Comparison of ENCODE assay signal across 8 cellular contexts in genomic region chr1:111516008-111516535, GRCh38. TPM values are rescaled to one million over a fixed set of nuclear protein-coding genes. Genes with fewer than 3 reads are reported as not detected.
A peak's percentile ranks its signal among the peaks of the same experiment; 100 is the strongest.
DNase-seq lines count a peak whose midpoint lies in the region; ATAC-seq, FAIRE-seq and TF ChIP-seq lines count a peak whose summit lies in the region.

No MANE protein-coding gene starts in this region.

- peak; percentile 79 for TF ChIP-seq CTCF in HFFc6 (IDR thresholded peaks at IDR 0.05)
- peak; percentile 9 for TF ChIP-seq CTCF in RWPE2 (IDR thresholded peaks at IDR 0.05; ENCODE audit: poor library complexity, severe bottlenecking)
- peak in 5 of 6 experiments; percentile 12 to 69 (median 48) for TF ChIP-seq CTCF in upper lobe of left lung (IDR thresholded peaks at IDR 0.05)
- TF ChIP-seq CTCF in D721Med (IDR thresholded peaks at IDR 0.05; ENCODE audit: insufficient read depth, missing control alignments) = no peak

- H3K4me3 Mint-ChIP-seq in HFFc6 = peak overlapping the region; percentile 83

- WGBS in upper lobe of left lung, 2 donors = 8 to 32% methylated on average over 11 of the region's 13 CpGs

- DNase-seq in Daoy (ENCODE audit: low read depth) (peak; percentile 65), HFFc6 (peak; percentile 53), RWPE2 (ENCODE audit: low spot score) (no peak), medulla oblongata (ENCODE audit: extremely low spot score) (peak; percentile 83), upper lobe of left lung (peak; percentile 71 to 77), D721Med (ENCODE audit: insufficient read length, low spot score) (no peak)

- H3K36me3 ChIP-seq in RWPE2 (ENCODE audit: low read depth) = no peaks in the 10 kb centered on the region
- H3K36me3 ChIP-seq in duodenal mucosa (ENCODE audit: control insufficient read depth in 1 of 2, insufficient read depth in 2 of 2, low read length in 2 of 2) = no peaks in the 10 kb centered on the region
- H3K36me3 ChIP-seq in upper lobe of left lung = no peaks in the 10 kb centered on the region

- H3K27me3 Mint-ChIP-seq in HFFc6 (ENCODE audit: insufficient read depth) = peaks cover 2% of the 10 kb centered on the region; the same call in 1 of the 2 replicates

- no peaks in the 10 kb centered on the region for H3K36me3 Mint-ChIP-seq in HFFc6 (ENCODE audit: low read depth)

- no peak for FAIRE-seq in D721Med (lab: Jason Lieb, UNC)

- peak in 2 of 4 donors; percentile 36 to 44 for TF ChIP-seq POLR2A in upper lobe of left lung (IDR thresholded peaks at IDR 0.05)

- H3K9me3 ChIP-seq in RWPE2 (ENCODE audit: severe bottlenecking) = no peaks in the 10 kb centered on the region
- no peaks in the 10 kb centered on the region for H3K9me3 ChIP-seq in duodenal mucosa (ENCODE audit: control insufficient read depth in 1 of 2, low read length in 2 of 2)
- H3K9me3 ChIP-seq in upper lobe of left lung = no peaks in the 10 kb centered on the region

- H3K9me3 Mint-ChIP-seq in HFFc6 = no peaks in the 10 kb centered on the region

- no peak overlapping the region for H3K4me3 ChIP-seq in RWPE2 (ENCODE audit: severe bottlenecking)
- H3K4me3 ChIP-seq in duodenal mucosa (ENCODE audit: low read depth in 1 of 2, low read length in 2 of 2) = peak overlapping the region; percentile 53 to 61
- H3K4me3 ChIP-seq in upper lobe of left lung = peak overlapping the region; percentile 6 to 48 (median 36)

- peak overlapping the region; percentile 84 for H3K27ac Mint-ChIP-seq in HFFc6

- TF ChIP-seq EP300 in upper lobe of left lung (IDR thresholded peaks at IDR 0.05) = no peak

- peaks cover 18% of the 10 kb centered on the region for H3K4me1 Mint-ChIP-seq in HFFc6 (ENCODE audit: low read depth)

- H3K27ac ChIP-seq in RWPE2 (ENCODE audit: poor library complexity, severe bottlenecking) = no peak overlapping the region
- H3K27ac ChIP-seq in duodenal mucosa (ENCODE audit: low read depth, low read length) = peak overlapping the region; percentile 65
- peak overlapping the region; percentile 74 to 92 (median 86) for H3K27ac ChIP-seq in upper lobe of left lung

- H3K27me3 ChIP-seq in RWPE2 (ENCODE audit: insufficient read depth, poor library complexity, severe bottlenecking) = no peaks in the 10 kb centered on the region
- no peaks in the 10 kb centered on the region for H3K27me3 ChIP-seq in duodenal mucosa (ENCODE audit: control insufficient read depth in 1 of 2, insufficient read depth in 2 of 2, low read length in 2 of 2)
- no peaks in the 10 kb centered on the region for H3K27me3 ChIP-seq in upper lobe of left lung

- peak overlapping the region in 1 of 2 donors; percentile 38 for H3K9ac ChIP-seq in duodenal mucosa (ENCODE audit: low read depth in 1 of 2, low read length in 2 of 2)

- H3K4me1 ChIP-seq in RWPE2 (ENCODE audit: insufficient read depth, poor library complexity, severe bottlenecking) (no peaks in the 10 kb centered on the region), duodenal mucosa (ENCODE audit: control insufficient read depth in 1 of 2, insufficient read depth in 2 of 2, low read length in 2 of 2) (peaks cover 20 to 22% of the 10 kb centered on the region in 2 donors), upper lobe of left lung (peaks cover 41 to 60% (median 47%) of the 10 kb centered on the region in 4 donors)

- ATAC-seq in RWPE2 (ENCODE audit: low read depth) (peak; percentile 36; the same call in 2 of the 3 replicates), upper lobe of left lung (ENCODE audit: low FRiP score in 2 of 2) (peak; percentile 74 to 77), GM18870 (IDR thresholded peaks at IDR 0.05; ENCODE audit: unreplicated experiment) (no peak)

RNA-seq across cellular contexts. Expression of gene ADORA3, which starts 12.6 kb away (rescaled TPM):
- not detected in 2 replicates for total RNA-seq in Daoy (2014; rRNA removed; shearing (Covaris generic))
- not detected for total RNA-seq in HFFc6 (2021; fragmentation: NEBNext Ultra II Directional; extraction: Animal tissue kit (Norgen Biotek cat#: 25700))
- 10 to 100 TPM in 1 of 6 donors, 1 to 10 TPM in 5; 2.1 to 10.0 (median 7.3) TPM for total RNA-seq in upper lobe of left lung

RNA-seq across cellular contexts. Expression of gene TMIGD3, which starts 12.6 kb away (rescaled TPM):
- total RNA-seq in Daoy (2014; rRNA removed; shearing (Covaris generic)) = not detected in 2 replicates
- total RNA-seq in HFFc6 (2021; fragmentation: NEBNext Ultra II Directional; extraction: Animal tissue kit (Norgen Biotek cat#: 25700)) = not detected
- 10 to 100 TPM in 1 of 6 donors, 1 to 10 TPM in 5; 2.0 to 36.7 (median 4.6) TPM for total RNA-seq in upper lobe of left lung

RNA-seq across cellular contexts. Expression of gene C1orf162, which starts 42.3 kb away (rescaled TPM):
- total RNA-seq in Daoy (2014; rRNA removed; shearing (Covaris generic)) = 0.11 TPM in 1 of 2 replicates, not detected in the other
- under 1 TPM in 2 of 6 experiments, not detected in 4; 0.33 to 0.52 TPM for total RNA-seq in HFFc6 (2021; fragmentation: NEBNext Ultra II Directional; extraction: Animal tissue kit (Norgen Biotek cat#: 25700))
- 100 to 1,000 TPM in 1 of 6 donors, 10 to 100 TPM in 5; 31.4 to 114 (median 52.6) TPM for total RNA-seq in upper lobe of left lung

Comparison
In these comparisons a context has a peak if more than half of its experiments do, and no peak if none do; other contexts are left out.
1. DNase-seq: peak in Daoy (single experiment), HFFc6 (single experiment), medulla oblongata (single experiment) and upper lobe of left lung (2 of 2); none in RWPE2 (single experiment) and D721Med (single experiment).
2. RNA of gene C1orf162, which starts 42.3 kb away (total RNA-seq): 31.4 to 114 TPM in upper lobe of left lung; 0.33 to 0.52 TPM in HFFc6 and 0.11 TPM in Daoy; every median in the first group is over 10 times any median in the second.